Comparison of ENCODE assay signal across 11 cellular contexts in genomic region chr5:61304611-61305369, GRCh38. TPM values are rescaled to one million over a fixed set of nuclear protein-coding genes. Genes with fewer than 3 reads are reported as not detected.
DNase-seq lines count a peak whose midpoint lies in the region; ATAC-seq, FAIRE-seq and TF ChIP-seq lines count a peak whose summit lies in the region.
"Had no signal": no experiment of that assay in that cellular context is flagged by ENCODE, and none has a peak within 500 bp of the region (broad histone marks: within the 10 kb centered on the region; RNA-seq: fewer than 3 reads in every experiment).

No MANE protein-coding gene starts in this region.

- FAIRE-seq in small intestine (lab: Jason Lieb, UNC) = no peak
- FAIRE-seq: A204.1 had no signal

- no peak overlapping the region for H3K4me3 Mint-ChIP-seq in naive thymus-derived CD8-positive, alpha-beta T cell

- TF ChIP-seq CTCF in fibroblast of villous mesenchyme (IDR thresholded peaks at IDR 0.05; ENCODE audit: insufficient read depth, low read depth, low read length) = no peak

- H3K36me3 ChIP-seq in small intestine (ENCODE audit: control insufficient read depth in 2 of 2, insufficient read depth in 2 of 2, low read length in 2 of 2) = no peaks in the 10 kb centered on the region

- no peaks in the 10 kb centered on the region for H3K27me3 ChIP-seq in small intestine (ENCODE audit: control insufficient read depth in 2 of 2, insufficient read depth in 2 of 2, low read length in 2 of 2)

- no peak for ATAC-seq in naive thymus-derived CD8-positive, alpha-beta T cell

- peaks cover 4 to 41% (median 8%) of the 10 kb centered on the region in 5 donors for H3K27me3 Mint-ChIP-seq in naive thymus-derived CD8-positive, alpha-beta T cell

- WGBS in small intestine, 3 donors = 9 to 55% (median 33%) methylated on average over 15 of the region's 15 CpGs

- H3K9me3 ChIP-seq in small intestine (ENCODE audit: control insufficient read depth, low read depth) = no peaks in the 10 kb centered on the region

- H3K4me1 ChIP-seq in small intestine (ENCODE audit: control insufficient read depth in 2 of 2, insufficient read depth in 1 of 2, low read depth in 1 of 2, low read length in 1 of 2) = peaks cover 0 to 2% of the 10 kb centered on the region in 2 donors

- peaks cover 0 to 10% (median 3%) of the 10 kb centered on the region in 4 donors for H3K4me1 Mint-ChIP-seq in naive thymus-derived CD8-positive, alpha-beta T cell

- no peak overlapping the region for H3K27ac ChIP-seq in small intestine (ENCODE audit: low read depth in 1 of 2, low read length in 1 of 2)
- H3K27ac ChIP-seq: parathyroid adenoma had no signal

- POLR2A ChIA-PET in naive thymus-derived CD8-positive, alpha-beta T cell (lab: Charles Lee) = no interaction called here

- DNase-seq in NCI-H2029 (lab: John Stamatoyannopoulos, UW) (peak; percentile 29), NCI-H2029 treated with DMSO at 0.1 percent for 48 hours (lab: John Stamatoyannopoulos, UW) (no peak), SW 1271 (lab: John Stamatoyannopoulos, UW) (peak; percentile 37 to 59), fibroblast of villous mesenchyme (ENCODE audit: low read depth) (peak; percentile 93), small intestine (peak; percentile 77), putamen (ENCODE audit: low spot score) (no peak), cortex of kidney (lab: John Stamatoyannopoulos, UW) (no peak)
- DNase-seq in naive thymus-derived CD8-positive, alpha-beta T cell = no peak
- DNase-seq: NK-92 treated with Interleukin-12 subunit alpha and Interleukin-12 subunit beta, amount 100 ng/mL, for 24 hours had no signal

- H3K4me3 ChIP-seq in fibroblast of villous mesenchyme (ENCODE audit: low read depth, low read length) (no peak overlapping the region), small intestine (ENCODE audit: low read depth in 1 of 2, low read length in 2 of 2) (no peak overlapping the region)

- H3K9me3 Mint-ChIP-seq in naive thymus-derived CD8-positive, alpha-beta T cell = no peaks in the 10 kb centered on the region

- H3K36me3 Mint-ChIP-seq in naive thymus-derived CD8-positive, alpha-beta T cell = no peaks in the 10 kb centered on the region

- H3K27ac Mint-ChIP-seq in naive thymus-derived CD8-positive, alpha-beta T cell = no peak overlapping the region

RNA-seq across cellular contexts. Expression of gene ZSWIM6, which starts 27.3 kb away (rescaled TPM):
- 9.0 and 16.4 TPM in 2 replicates for total RNA-seq in fibroblast of villous mesenchyme
- polyA plus RNA-seq in small intestine = 1 to 10 TPM; 3.2 to 4.9 (median 3.5) TPM
- 10 to 100 TPM; 11.6 to 11.9 TPM for total RNA-seq in naive thymus-derived CD8-positive, alpha-beta T cell
- under 1 TPM; 0.14 to 0.59 (median 0.53) TPM for polyA plus RNA-seq in naive thymus-derived CD8-positive, alpha-beta T cell

Comparison
In these comparisons a context has a peak if more than half of its experiments do, and no peak if none do; other contexts are left out.
1. DNase-seq: peak in NCI-H2029 (single experiment), SW 1271 (2 of 2), fibroblast of villous mesenchyme (single experiment) and small intestine (single experiment); none in NCI-H2029 treated with DMSO at 0.1 percent for 48 hours (single experiment), putamen (single experiment), cortex of kidney (single experiment) and naive thymus-derived CD8-positive, alpha-beta T cell (0 of 10).